1 cellular context compared by ENCODE assay signal in genomic region chr1:36369061-36369470, GRCh38.
A peak's percentile ranks its signal among the peaks of the same experiment; 100 is the strongest.
TF ChIP-seq lines count a peak whose summit lies in the region.

No MANE protein-coding gene starts in this region.

TF ChIP-seq in K562, 482 proteins besides CTCF, POLR2A, EP300 and RAD21 (continued from another document and continues in another):
- TF ChIP-seq ZNF347 (CRISPR knock-in tag; IDR thresholded peaks at IDR 0.05; ENCODE audit: low read depth) (no peak), SAFB2 (IDR thresholded peaks at IDR 0.05; ENCODE audit: borderline replicate concordance, low read depth, low read length, severe bottlenecking) (no peak), ELF4 (CRISPR knock-in tag; IDR thresholded peaks at IDR 0.05) (no peak), BCLAF1 (IDR thresholded peaks at IDR 0.05; ENCODE audit: borderline replicate concordance in 1 of 2, control insufficient read depth in 1 of 2, low read depth in 2 of 2, low read length in 1 of 2) (no peak), TSHZ1 (CRISPR knock-in tag; IDR thresholded peaks at IDR 0.05) (no peak), TFAP4 (CRISPR knock-in tag; IDR thresholded peaks at IDR 0.05; ENCODE audit: borderline replicate concordance) (peak; percentile 67; the same call in 1 of the 2 replicates), ZNF175 (CRISPR knock-in tag; IDR thresholded peaks at IDR 0.05; ENCODE audit: low read depth) (no peak), ZNF717 (CRISPR knock-in tag; IDR thresholded peaks at IDR 0.05) (no peak), SRSF9 (IDR thresholded peaks at IDR 0.05; ENCODE audit: borderline replicate concordance, low read depth, low read length) (no peak), ZNF655 (CRISPR knock-in tag; IDR thresholded peaks at IDR 0.05) (no peak), RCOR1 (IDR thresholded peaks at IDR 0.05; ENCODE audit: borderline replicate concordance in 1 of 2, low read depth in 2 of 2, low read length in 2 of 2) (peak in 1 of 2 experiments; percentile 57; a peak in 1 of 4 replicates), BHLHE40 (IDR thresholded peaks at IDR 0.05; ENCODE audit: low read length) (no peak), NFXL1 (CRISPR knock-in tag; IDR thresholded peaks at IDR 0.05) (no peak), ATF1 (CRISPR knock-in tag; IDR thresholded peaks at IDR 0.05) (no peak), ATF1 (tag; IDR thresholded peaks at IDR 0.05) (0 out of 2 replicates have a peak, but pooled peaks have one; percentile 35), PATZ1 (CRISPR knock-in tag; IDR thresholded peaks at IDR 0.05; ENCODE audit: borderline replicate concordance) (no peak), NBN (IDR thresholded peaks at IDR 0.05; ENCODE audit: low read depth) (no peak), BCOR (IDR thresholded peaks at IDR 0.05) (no peak), ATF2 (CRISPR knock-in tag; IDR thresholded peaks at IDR 0.05) (no peak), SRSF1 (IDR thresholded peaks at IDR 0.05; ENCODE audit: low read depth, low read length) (no peak), SNRNP70 (optimal IDR thresholded peaks at IDR 0.05; ENCODE audit: low read depth, low read length) (no peak), HNRNPK (IDR thresholded peaks at IDR 0.05; ENCODE audit: low read depth, low read length, poor library complexity, severe bottlenecking) (no peak), SRSF3 (IDR thresholded peaks at IDR 0.05; ENCODE audit: insufficient read depth, low read length) (no peak), CREM (IDR thresholded peaks at IDR 0.05; ENCODE audit: low read depth) (0 out of 2 replicates have a peak, but pooled peaks have one; percentile 32), SMAD4 (CRISPR knock-in tag; conservative IDR thresholded peaks at IDR 0.05) (0 out of 2 replicates have a peak, but pooled peaks have one; percentile 23), ZFP30 (CRISPR knock-in tag; IDR thresholded peaks at IDR 0.05; ENCODE audit: borderline replicate concordance) (no peak), PHF8 (IDR thresholded peaks at IDR 0.05; ENCODE audit: borderline replicate concordance, low read length) (no peak), SMARCE1 (IDR thresholded peaks at IDR 0.05) (no peak), GATA2 (CRISPR knock-in tag; IDR thresholded peaks at IDR 0.05) (no peak), ARHGAP35 (IDR thresholded peaks at IDR 0.05; ENCODE audit: partially characterized antibody) (no peak), FOXJ2 (tag; IDR thresholded peaks at IDR 0.05) (no peak), ZNF785 (CRISPR knock-in tag; IDR thresholded peaks at IDR 0.05) (no peak), ZNF282 (CRISPR knock-in tag; IDR thresholded peaks at IDR 0.05) (no peak), ZNF780A (CRISPR knock-in tag; IDR thresholded peaks at IDR 0.05) (no peak), SRSF7 (optimal IDR thresholded peaks at IDR 0.05; ENCODE audit: low read depth, low read length) (no peak), CC2D1A (IDR thresholded peaks at IDR 0.05) (no peak), RBM17 (IDR thresholded peaks at IDR 0.05; ENCODE audit: borderline replicate concordance, low read depth, low read length) (no peak), RFX7 (CRISPR knock-in tag; IDR thresholded peaks at IDR 0.05) (no peak), RNF2 (IDR thresholded peaks at IDR 0.05) (no peak), ZNF121 (CRISPR knock-in tag; conservative IDR thresholded peaks at IDR 0.05) (no peak), MAFF (IDR thresholded peaks at IDR 0.05; ENCODE audit: low read length) (no peak), XRCC4 (IDR thresholded peaks at IDR 0.05; ENCODE audit: extremely low read depth, insufficient read depth, insufficient read length) (no peak), YY1 (IDR thresholded peaks at IDR 0.05; ENCODE audit: borderline replicate concordance in 1 of 3, control insufficient read depth in 1 of 3, extremely low read depth in 1 of 3, insufficient read depth in 3 of 3, insufficient read length in 1 of 3, insufficient replicate concordance in 2 of 3, low read depth in 1 of 3, low read length in 2 of 3) (peak in 1 of 3 experiments; percentile 39), ZNF24 (IDR thresholded peaks at IDR 0.05) (no peak), SP1 (CRISPR knock-in tag; IDR thresholded peaks at IDR 0.05) (peak; percentile 94), ZNF518B (CRISPR knock-in tag; IDR thresholded peaks at IDR 0.05) (no peak), ZBTB7A (IDR thresholded peaks at IDR 0.05; ENCODE audit: borderline replicate concordance, control insufficient read depth, low read depth, low read length) (no peak), ZBTB34 (CRISPR knock-in tag; IDR thresholded peaks at IDR 0.05) (no peak), NCOA4 (IDR thresholded peaks at IDR 0.05; ENCODE audit: partially characterized antibody) (no peak), ZFX (CRISPR knock-in tag; IDR thresholded peaks at IDR 0.05) (no peak), NR0B1 (IDR thresholded peaks at IDR 0.05; ENCODE audit: partially characterized antibody) (no peak)
